35 cellular contexts compared by ENCODE assay signal in genomic region chrX:100089724-100090123, GRCh38.
"Had no signal": no experiment of that assay in that cellular context is flagged by ENCODE, and none has a peak within 500 bp of the region (broad histone marks: within the 10 kb centered on the region; RNA-seq: fewer than 3 reads in every experiment).

No MANE protein-coding gene starts in this region.

- H3K27me3 ChIP-seq: MG63 had no signal

- H3K36me3 ChIP-seq: MG63 had no signal

- H3K4me3 ChIP-seq: MG63 had no signal

- H3K9me3 ChIP-seq: MG63 had no signal

- DNase-seq: Karpas-422, Kasumi-1, MG63, MM.1S, MV-4-11, NCI-H1048, NCI-H1092, NCI-H1092 treated with DMSO at 0.1 percent for 48 hours, NCI-H1105, NCI-H1105 treated with DMSO at 0.1 percent for 48 hours, NCI-H1417, NCI-H1417 treated with DMSO at 0.1 percent for 48 hours, NCI-H1436, NCI-H1436 treated with DMSO at 0.1 percent for 48 hours, NCI-H146, NCI-H1694, NCI-H1694 treated with DMSO at 0.1 percent for 48 hours, NCI-H187, NCI-H187 treated with DMSO at 0.1 percent for 48 hours, NCI-H1930, NCI-H2029, NCI-H2029 treated with DMSO at 0.1 percent for 48 hours, NCI-H2081, NCI-H2081 treated with DMSO at 0.1 percent for 48 hours, NCI-H2107, NCI-H2171, NCI-H2171 treated with DMSO at 0.1 percent for 48 hours, NCI-H2227 treated with DMSO at 0.1 percent for 48 hours, NCI-H226, NCI-H345, NCI-H446, NCI-H446 treated with DMSO at 0.1 percent for 48 hours, NCI-H510A, NCI-H510A treated with DMSO at 0.1 percent for 48 hours, NCI-H524 had no signal
